ENCODE assay signal across 1 cellular context in the genomic region with DNA sequence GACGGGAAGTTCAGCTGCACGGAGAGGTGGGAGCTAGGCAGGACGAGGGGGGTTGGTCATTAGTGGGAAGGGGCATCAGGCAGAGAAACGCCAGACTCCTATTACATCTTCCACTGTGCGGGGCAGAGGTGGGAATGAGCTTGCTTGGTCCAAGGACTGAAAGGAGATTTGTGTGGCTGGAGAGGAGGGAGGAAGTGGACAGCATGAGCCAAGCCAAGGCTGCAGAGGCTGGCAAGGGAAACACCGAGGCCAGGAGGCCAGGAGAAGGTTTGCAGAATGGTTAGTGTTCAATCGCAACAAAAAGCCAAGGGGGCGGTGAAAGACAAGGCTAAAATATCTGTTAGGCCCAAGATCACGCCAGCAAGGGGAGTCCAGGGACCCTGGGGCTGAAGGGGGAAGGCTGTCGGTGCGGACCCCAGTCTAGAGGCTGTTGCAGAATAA.
TF ChIP-seq lines count a peak whose summit lies in the region.

No MANE protein-coding gene starts in this region.

TF ChIP-seq in HepG2, 621 proteins besides CTCF, POLR2A, EP300 and RAD21 (continued from another document):
- no peak for TF ChIP-seq ZNF672 (CRISPR knock-in tag; IDR thresholded peaks at IDR 0.05)
- TF ChIP-seq, protein P1, sequence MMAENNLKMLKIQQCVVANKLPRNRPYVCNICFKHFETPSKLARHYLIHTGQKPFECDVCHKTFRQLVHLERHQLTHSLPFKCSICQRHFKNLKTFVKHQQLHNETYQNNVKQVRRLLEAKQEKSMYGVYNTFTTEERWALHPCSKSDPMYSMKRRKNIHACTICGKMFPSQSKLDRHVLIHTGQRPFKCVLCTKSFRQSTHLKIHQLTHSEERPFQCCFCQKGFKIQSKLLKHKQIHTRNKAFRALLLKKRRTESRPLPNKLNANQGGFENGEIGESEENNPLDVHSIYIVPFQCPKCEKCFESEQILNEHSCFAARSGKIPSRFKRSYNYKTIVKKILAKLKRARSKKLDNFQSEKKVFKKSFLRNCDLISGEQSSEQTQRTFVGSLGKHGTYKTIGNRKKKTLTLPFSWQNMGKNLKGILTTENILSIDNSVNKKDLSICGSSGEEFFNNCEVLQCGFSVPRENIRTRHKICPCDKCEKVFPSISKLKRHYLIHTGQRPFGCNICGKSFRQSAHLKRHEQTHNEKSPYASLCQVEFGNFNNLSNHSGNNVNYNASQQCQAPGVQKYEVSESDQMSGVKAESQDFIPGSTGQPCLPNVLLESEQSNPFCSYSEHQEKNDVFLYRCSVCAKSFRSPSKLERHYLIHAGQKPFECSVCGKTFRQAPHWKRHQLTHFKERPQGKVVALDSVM (CRISPR knock-in tag; IDR thresholded peaks at IDR 0.05) = 0 out of 2 replicates have a peak, but pooled peaks have one; percentile 11
- TF ChIP-seq WIZ (CRISPR knock-in tag; IDR thresholded peaks at IDR 0.05) = no peak
TF ChIP-seq in HepG2: peak in this region for 1.
